Comparison of ENCODE assay signal across 8 cellular contexts in genomic region chr6:109440325-109441068, GRCh38. TPM values are rescaled to one million over a fixed set of nuclear protein-coding genes. Genes with fewer than 3 reads are reported as not detected.
DNase-seq lines count a peak whose midpoint lies in the region; ATAC-seq and TF ChIP-seq lines count a peak whose summit lies in the region.

Gene PPIL6 (minus strand): TSS chr6:109440628. CDS start chr6:109440590, 38 bp downstream.
Gene SMPD2 (plus strand): TSS chr6:109440724. CDS start chr6:109441122, 398 bp downstream.

- BruUV-seq in Caco-2 (replicated peaks; lab: Mats Ljungman, UMichigan) = no TSS peak

- CTCF ChIA-PET in Caco-2 (lab: Charles Lee) = interaction anchor here (0.6 to 1.6 kb wide), 3 partner anchors 57 to 599 kb away, joined by 3 to 4 read pairs (median 3); no protein-coding TSS in a partner anchor

- no peaks in the 10 kb centered on the region for H3K9me3 ChIP-seq in Caco-2
- H3K9me3 ChIP-seq in NT2/D1 (ENCODE audit: insufficient read depth, low read length) = no peaks in the 10 kb centered on the region
- no peaks in the 10 kb centered on the region for H3K9me3 ChIP-seq in mucosa of rectum (ENCODE audit: control insufficient read depth in 2 of 2, low read length in 2 of 2)

- peak; percentile 94 for ATAC-seq in GM19455 (IDR thresholded peaks at IDR 0.05; ENCODE audit: unreplicated experiment)

- H3K27ac ChIP-seq in epithelial cell of prostate (peak within 1 kb of the TSS; percentile 51), mucosa of rectum (ENCODE audit: low read depth in 2 of 2, low read length in 2 of 2) (peak within 1 kb of the TSS; percentile 75 to 84)

- peak in 1 of 2 experiments; percentile 33 for TF ChIP-seq CTCF in Caco-2 (IDR thresholded peaks at IDR 0.05; ENCODE audit: insufficient read depth in 1 of 2, low read depth in 1 of 2, low read length in 1 of 2, severe bottlenecking in 1 of 2, unreplicated experiment in 1 of 2)

- H3K36me3 Mint-ChIP-seq in Caco-2 (ENCODE audit: insufficient read depth, unreplicated experiment) = no peaks in the 10 kb centered on the region

- H3K36me3 ChIP-seq in Caco-2 (ENCODE audit: control insufficient read depth, insufficient read depth, low read length) (no peaks in the 10 kb centered on the region), NT2/D1 (ENCODE audit: insufficient read depth, insufficient read length, low read length) (peaks cover 35% of the 10 kb centered on the region), mucosa of rectum (ENCODE audit: control insufficient read depth in 2 of 2, insufficient read depth in 2 of 2, low read length in 2 of 2) (peaks cover 25 to 29% of the 10 kb centered on the region in 2 donors)

- H3K9ac ChIP-seq in NT2/D1 (ENCODE audit: insufficient read length, low read depth) (peak within 1 kb of the TSS; percentile 95), mucosa of rectum (ENCODE audit: low read depth in 1 of 2, low read length in 2 of 2) (peak within 1 kb of the TSS; percentile 68 to 84)

- no peaks in the 10 kb centered on the region for H3K9me3 Mint-ChIP-seq in Caco-2 (ENCODE audit: unreplicated experiment)

- H3K27ac Mint-ChIP-seq in Caco-2 (ENCODE audit: unreplicated experiment) = peak within 1 kb of the TSS; percentile 97

- H3K4me3 ChIP-seq in Caco-2 (ENCODE audit: low read depth, low read length) (peak within 1 kb of the TSS; percentile 57), NT2/D1 (ENCODE audit: insufficient read length, low read depth) (peak within 1 kb of the TSS; percentile 72), mucosa of rectum (ENCODE audit: low read length in 2 of 2) (peak within 1 kb of the TSS; percentile 74 to 89)

- H3K27me3 Mint-ChIP-seq in Caco-2 (ENCODE audit: insufficient read depth, unreplicated experiment) = no peaks in the 10 kb centered on the region

- POLR2A ChIA-PET in Caco-2 (lab: Charles Lee) = interaction anchor here (0.6 to 1.3 kb wide), 3 partner anchors 42 to 57 kb away, joined by 3 to 16 read pairs (median 5); no protein-coding TSS in a partner anchor

- H3K27me3 ChIP-seq in Caco-2 (replicated peaks; ENCODE audit: control insufficient read depth, insufficient read depth, low read length) (no peaks in the 10 kb centered on the region), NT2/D1 (ENCODE audit: insufficient read depth, insufficient read length) (peaks cover 9% of the 10 kb centered on the region), mucosa of rectum (ENCODE audit: control insufficient read depth in 2 of 2, insufficient read depth in 2 of 2, low read length in 2 of 2) (no peaks in the 10 kb centered on the region)

- intact Hi-C loops in Caco-2 (cut with micrococcal nuclease; ENCODE audit: unreplicated experiment) = loop anchor here (2.0 to 10.0 kb wide), 4 partner anchors 14 to 256 kb away; partner anchors contain the start of genes AK9, CD164, FIG4 and MICAL1

- peak; percentile 83 to 90 for DNase-seq in Caco-2
- peak; percentile 90 for DNase-seq in HK-2 (ENCODE audit: unreplicated experiment)
- DNase-seq in NT2/D1 (ENCODE audit: low read depth, low spot score) = peak; percentile 62
- DNase-seq in activated T-cell treated with anti-CD3 and anti-CD28 coated beads for 24 hours (ENCODE audit: low read depth) = peak; percentile 69
- DNase-seq in epithelial cell of prostate (ENCODE audit: low read depth, low spot score) = no peak
- DNase-seq in stimulated activated CD8-positive, alpha-beta memory T cell treated with anti-CD3 and anti-CD28 coated beads, Interleukin-4, amount 100 ng/mL, for 4 hours (ENCODE audit: low read depth in 2 of 2, low spot score in 1 of 2) = peak; percentile 28 to 71

- H3K4me1 Mint-ChIP-seq in Caco-2 (ENCODE audit: low read depth, unreplicated experiment) = no peaks in the 10 kb centered on the region

- H3K4me1 ChIP-seq in Caco-2 = peaks cover 7% of the 10 kb centered on the region
- peaks cover 2% of the 10 kb centered on the region for H3K4me1 ChIP-seq in NT2/D1 (ENCODE audit: insufficient read depth, insufficient read length)
- H3K4me1 ChIP-seq in mucosa of rectum (ENCODE audit: control insufficient read depth in 2 of 2, insufficient read depth in 2 of 2, low read length in 2 of 2) = peaks cover 12 to 14% of the 10 kb centered on the region in 2 donors

- H3K4me3 Mint-ChIP-seq in Caco-2 (ENCODE audit: unreplicated experiment) = peak within 1 kb of the TSS; percentile 96

RNA-seq across cellular contexts. Expression of gene PPIL6, which starts in this region (rescaled TPM):
- total RNA-seq in Caco-2 (2022) = 0.30 TPM in 1 of 2 replicates, not detected in the other

RNA-seq across cellular contexts. Expression of gene SMPD2, which starts in this region (rescaled TPM):
- total RNA-seq in Caco-2 (2022) = 12.3 and 12.8 TPM in 2 replicates
